20 cellular contexts compared by ENCODE assay signal in genomic region chrY:15559169-15559568, GRCh38.
A peak's percentile ranks its signal among the peaks of the same experiment; 100 is the strongest.
DNase-seq lines count a peak whose midpoint lies in the region; ATAC-seq, FAIRE-seq and TF ChIP-seq lines count a peak whose summit lies in the region.
"Had no signal": no experiment of that assay in that cellular context is flagged by ENCODE, and none has a peak within 500 bp of the region (broad histone marks: within the 10 kb centered on the region; RNA-seq: fewer than 3 reads in every experiment).

No MANE protein-coding gene starts in this region.

- H4K91ac ChIP-seq in mesenchymal stem cell (ENCODE audit: low read length), result no peak overlapping the region

- H3F3A ChIP-seq in GM23338 (replicated peaks; ENCODE audit: low read depth), result no peaks in the 10 kb centered on the region

- H3K36me3 ChIP-seq in BJ (ENCODE audit: control insufficient read depth, insufficient read depth, low read length) (no peaks in the 10 kb centered on the region), GM23338 (ENCODE audit: insufficient read depth) (no peaks in the 10 kb centered on the region), bronchial epithelial cell (ENCODE audit: control insufficient read depth, insufficient read depth, low read length) (no peaks in the 10 kb centered on the region), mesenchymal stem cell (ENCODE audit: control insufficient read depth in 1 of 2, insufficient read depth in 2 of 2, low read depth in 1 of 2, low read length in 2 of 2) (no peaks in the 10 kb centered on the region)
- H3K36me3 ChIP-seq in CD8-positive, alpha-beta T cell (ENCODE audit: insufficient read depth, low read length), result no peaks in the 10 kb centered on the region
- H3K36me3 ChIP-seq: MG63 had no signal

- no peak overlapping the region for H3K27ac ChIP-seq in GM23338 (ENCODE audit: low read depth)
- H3K27ac ChIP-seq in mesenchymal stem cell (ENCODE audit: low read length, poor library complexity, severe bottlenecking), result no peak overlapping the region
- H3K27ac ChIP-seq in CD8-positive, alpha-beta T cell (ENCODE audit: low read depth, low read length), result no peak overlapping the region
- H3K27ac ChIP-seq: C4-2B had no signal

- peaks cover 3% of the 10 kb centered on the region for H3K27me3 Mint-ChIP-seq in GM23338 (ENCODE audit: insufficient read depth, low read depth, poor library complexity)
- H3K27me3 Mint-ChIP-seq in CD8-positive, alpha-beta T cell (ENCODE audit: low read depth), result no peaks in the 10 kb centered on the region

- H3K79me2 ChIP-seq in GM23338 (replicated peaks; ENCODE audit: insufficient read depth), result no peaks in the 10 kb centered on the region

- no peak overlapping the region for H2BK5ac ChIP-seq in mesenchymal stem cell (ENCODE audit: low read depth, low read length, poor library complexity, severe bottlenecking)

- no peak for FAIRE-seq in bronchial epithelial cell (lab: Jason Lieb, UNC)
- FAIRE-seq: A204.1 had no signal

- no peak overlapping the region for H2AK5ac ChIP-seq in mesenchymal stem cell (ENCODE audit: low read length, severe bottlenecking)

- H3K4me3 ChIP-seq in BJ (ENCODE audit: low read depth, low read length) (no peak overlapping the region), GM23338 (no peak overlapping the region), bronchial epithelial cell (ENCODE audit: low read depth, low read length) (no peak overlapping the region), mesenchymal stem cell (ENCODE audit: insufficient read depth in 1 of 2, low read depth in 1 of 2, low read length in 2 of 2) (no peak overlapping the region)
- H3K4me3 ChIP-seq in CD8-positive, alpha-beta T cell (ENCODE audit: low read depth, low read length), result no peak overlapping the region
- H3K4me3 ChIP-seq: MG63 had no signal

- no peak overlapping the region for H3K27ac Mint-ChIP-seq in GM23338
- no peak overlapping the region for H3K27ac Mint-ChIP-seq in CD8-positive, alpha-beta T cell

- no peak overlapping the region for H3K23ac ChIP-seq in mesenchymal stem cell (ENCODE audit: low read length in 2 of 2)

- no peak overlapping the region for H3K14ac ChIP-seq in mesenchymal stem cell (ENCODE audit: low read length in 2 of 2)

- no peaks in the 10 kb centered on the region for H3K9me3 ChIP-seq in mesenchymal stem cell (ENCODE audit: control insufficient read depth, low read length)
- no peaks in the 10 kb centered on the region for H3K9me3 ChIP-seq in CD8-positive, alpha-beta T cell (ENCODE audit: low read length)
- H3K9me3 ChIP-seq: MG63 had no signal

- ATAC-seq in GM23338 (no peak), GM18861 (IDR thresholded peaks at IDR 0.05; ENCODE audit: unreplicated experiment) (no peak), HG03439 (IDR thresholded peaks at IDR 0.05; ENCODE audit: unreplicated experiment) (no peak)
- no peak for ATAC-seq in CD8-positive, alpha-beta T cell
- ATAC-seq: Right ventricle myocardium inferior had no signal

- no peaks in the 10 kb centered on the region for H4K20me1 ChIP-seq in GM23338 (replicated peaks; ENCODE audit: insufficient read depth)

- POLR2A ChIA-PET in BJ (lab: Charles Lee), result no interaction called here
- POLR2A ChIA-PET in CD8-positive, alpha-beta T cell (lab: Charles Lee), result no interaction called here

- no peaks in the 10 kb centered on the region for H3K4me1 Mint-ChIP-seq in GM23338
- H3K4me1 Mint-ChIP-seq in CD8-positive, alpha-beta T cell (ENCODE audit: low read depth), result no peaks in the 10 kb centered on the region

- H3K18ac ChIP-seq in mesenchymal stem cell (ENCODE audit: low read depth in 1 of 2, low read length in 2 of 2), result no peak overlapping the region

- H3K27me3 ChIP-seq in BJ (ENCODE audit: control insufficient read depth, insufficient read depth, low read length) (no peaks in the 10 kb centered on the region), GM23338 (ENCODE audit: insufficient read depth) (no peaks in the 10 kb centered on the region), bronchial epithelial cell (ENCODE audit: control insufficient read depth, insufficient read depth, low read length) (no peaks in the 10 kb centered on the region), mesenchymal stem cell (ENCODE audit: control insufficient read depth in 1 of 2, insufficient read depth in 1 of 2, low read length in 2 of 2) (no peaks in the 10 kb centered on the region)
- no peaks in the 10 kb centered on the region for H3K27me3 ChIP-seq in CD8-positive, alpha-beta T cell (ENCODE audit: insufficient read depth, low read length)
- H3K27me3 ChIP-seq: MG63 had no signal

- H3K36me3 Mint-ChIP-seq in GM23338 (ENCODE audit: low read depth), result no peaks in the 10 kb centered on the region
- no peaks in the 10 kb centered on the region for H3K36me3 Mint-ChIP-seq in CD8-positive, alpha-beta T cell

- no peak overlapping the region for H3K4ac ChIP-seq in mesenchymal stem cell (ENCODE audit: low read depth in 1 of 2, low read length in 2 of 2)

- H2BK12ac ChIP-seq in mesenchymal stem cell (ENCODE audit: low read length in 2 of 2), result no peak overlapping the region

- intact Hi-C loops in CD8-positive, alpha-beta T cell (cut with DNase I, micrococcal nuclease), result no loop called here

- CTCF ChIA-PET in BJ (lab: Yijun Ruan, JAX), result interaction anchor here (0.7 kb wide), 1 partner anchor 751 kb away, joined by 3 read pairs; no protein-coding TSS in a partner anchor
- CTCF ChIA-PET in CD8-positive, alpha-beta T cell (lab: Charles Lee), result no interaction called here

- 0 out of 2 replicates have a peak, but pooled peaks have one; percentile 3 for TF ChIP-seq CTCF in BJ (IDR thresholded peaks at IDR 0.05; ENCODE audit: insufficient read depth, low read depth, low read length)
- peak in 1 of 2 experiments; percentile 44; a peak in 1 of 4 replicates for TF ChIP-seq CTCF in GM23338 (conservative IDR thresholded peaks at IDR 0.05; ENCODE audit: low read depth in 2 of 2)
- no peak for TF ChIP-seq CTCF in bronchial epithelial cell (IDR thresholded peaks at IDR 0.05; ENCODE audit: insufficient read depth, low read length, severe bottlenecking)
- TF ChIP-seq CTCF in CD8-positive, alpha-beta T cell (IDR thresholded peaks at IDR 0.05), result no peak

- H3K4me2 ChIP-seq in GM23338, result no peak overlapping the region
- no peak overlapping the region for H3K4me2 ChIP-seq in mesenchymal stem cell (ENCODE audit: low read length, poor library complexity, severe bottlenecking)

- DNase-seq in BJ (ENCODE audit: low read depth) (no peak), GM23338 (ENCODE audit: low spot score) (peak; percentile 33), bronchial epithelial cell (ENCODE audit: low read depth) (peak; percentile 4), mesenchymal stem cell (peak; percentile 9)
- DNase-seq in CD8-positive, alpha-beta T cell, result no peak
- DNase-seq: DMS153, EL, IMR-90, Karpas-422, MG63, NCI-H1092, NCI-H146, NCI-H2081, NCI-H510A treated with DMSO at 0.1 percent for 48 hours, NCI-H82 had no signal

- H3K79me1 ChIP-seq in mesenchymal stem cell (replicated peaks; ENCODE audit: low read length, poor library complexity, severe bottlenecking), result no peaks in the 10 kb centered on the region

- no peak overlapping the region for H3K9ac ChIP-seq in mesenchymal stem cell (ENCODE audit: low read length)

- H2AFZ ChIP-seq in GM23338 (no peak overlapping the region), mesenchymal stem cell (ENCODE audit: low read depth, low read length) (no peak overlapping the region)

- no peaks in the 10 kb centered on the region for H3K9me3 Mint-ChIP-seq in GM23338
- no peaks in the 10 kb centered on the region for H3K9me3 Mint-ChIP-seq in CD8-positive, alpha-beta T cell

- no peak overlapping the region for H2BK15ac ChIP-seq in mesenchymal stem cell (ENCODE audit: low read depth, poor library complexity, severe bottlenecking)

- no peak overlapping the region for H4K8ac ChIP-seq in mesenchymal stem cell (ENCODE audit: low read length)

- H3K4me1 ChIP-seq in GM23338 (ENCODE audit: insufficient read depth), result no peaks in the 10 kb centered on the region
- H3K4me1 ChIP-seq in mesenchymal stem cell (ENCODE audit: control insufficient read depth, insufficient read depth, low read depth, low read length), result no peaks in the 10 kb centered on the region
- no peaks in the 10 kb centered on the region for H3K4me1 ChIP-seq in CD8-positive, alpha-beta T cell (ENCODE audit: insufficient read depth, low read length)

- no peak overlapping the region for H3K4me3 Mint-ChIP-seq in GM23338
- H3K4me3 Mint-ChIP-seq in CD8-positive, alpha-beta T cell, result no peak overlapping the region

- no peaks in the 10 kb centered on the region for H3K9me2 ChIP-seq in GM23338 (ENCODE audit: insufficient read depth)

- H2BK120ac ChIP-seq in mesenchymal stem cell (ENCODE audit: low read depth, low read length), result no peak overlapping the region

TF ChIP-seq in GM23338, 12 proteins besides CTCF, POLR2A, EP300 and RAD21 (continues in another document):
- TF ChIP-seq ZNF331 (CRISPR knock-in tag; IDR thresholded peaks at IDR 0.05; ENCODE audit: low read depth), result no peak
- TF ChIP-seq NANOG (IDR thresholded peaks at IDR 0.05; ENCODE audit: borderline replicate concordance), result no peak
- TF ChIP-seq EZH2 (IDR thresholded peaks at IDR 0.05; ENCODE audit: low read depth, unreplicated experiment), result no peak
- no peak for TF ChIP-seq EZH2phosphoT487 (IDR thresholded peaks at IDR 0.05; ENCODE audit: unreplicated experiment)

Comparison
In these comparisons a context has a peak if more than half of its experiments do, and no peak if none do; other contexts are left out.
1. DNase-seq: peak in GM23338 (single experiment), bronchial epithelial cell (single experiment) and mesenchymal stem cell (single experiment); none in BJ (single experiment) and CD8-positive, alpha-beta T cell (0 of 7).